5 cellular contexts compared by ENCODE assay signal in the genomic region with DNA sequence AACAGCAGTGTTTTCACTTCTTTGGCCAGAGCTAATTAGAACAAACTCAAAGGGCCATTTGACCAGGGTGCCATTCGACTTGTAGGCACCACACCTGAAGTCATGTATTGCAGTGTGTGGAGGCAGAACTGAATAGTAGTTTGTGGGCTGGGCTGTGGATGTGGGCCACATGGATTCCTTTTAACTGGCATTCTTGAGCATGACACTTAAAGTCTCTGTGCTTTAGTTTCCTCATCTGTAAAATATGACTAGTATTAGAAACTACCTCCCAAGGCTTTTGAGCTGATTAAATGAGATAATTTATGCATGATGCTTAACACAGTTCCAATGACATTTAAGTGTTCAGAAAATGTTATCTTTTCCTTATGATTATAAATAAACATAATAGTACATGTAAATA. TPM values are rescaled to one million over a fixed set of nuclear protein-coding genes. Genes with fewer than 3 reads are reported as not detected.
"Had no signal": no experiment of that assay in that cellular context is flagged by ENCODE, and none has a peak within 500 bp of the region (broad histone marks: within the 10 kb centered on the region; RNA-seq: fewer than 3 reads in every experiment).

No MANE protein-coding gene starts in this region.

- ATAC-seq: GM12878 had no signal

- FAIRE-seq: GM12878, GM12891, GM18507, GM19239 had no signal

- DNase-seq: GF-D8 had no signal

- H3K4me3 ChIP-seq: GM12878 had no signal

RNA-seq across cellular contexts. Expression of a gene that starts 36.2 kb away (rescaled TPM):
- total RNA-seq: GM12878 had no signal
